ENCODE assay signal across 8 cellular contexts in the genomic region with DNA sequence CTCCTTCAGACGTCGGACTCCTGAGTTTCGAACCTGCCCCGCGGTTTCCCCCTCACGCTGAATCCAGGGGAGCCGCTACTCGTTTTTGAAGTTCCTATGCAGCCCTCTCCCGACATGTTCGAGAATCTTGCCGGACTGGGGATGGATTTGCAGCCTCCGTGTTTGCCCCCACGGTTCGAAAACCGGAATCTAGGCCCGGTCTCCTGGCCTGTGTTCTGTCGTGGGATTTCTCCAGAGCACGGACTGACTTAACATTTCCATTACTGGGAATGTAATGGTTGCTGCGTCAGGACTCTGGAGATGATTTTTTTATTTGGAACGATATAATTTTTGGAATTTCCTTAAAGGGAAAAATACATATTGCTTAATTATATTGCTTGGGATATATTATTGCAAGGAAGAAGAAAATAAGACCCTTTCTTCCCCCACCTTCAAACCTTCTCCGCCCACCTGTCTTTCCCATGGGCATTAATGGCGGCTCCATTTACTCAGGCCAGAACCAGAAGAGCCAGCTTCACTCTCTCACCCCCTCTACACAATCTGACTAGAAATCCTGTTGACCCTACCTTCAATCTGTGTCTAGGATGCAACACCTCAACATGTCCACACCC. TPM values are rescaled to one million over a fixed set of nuclear protein-coding genes. Genes with fewer than 3 reads are reported as not detected.
DNase-seq lines count a peak whose midpoint lies in the region; ATAC-seq and TF ChIP-seq lines count a peak whose summit lies in the region.

No MANE protein-coding gene starts in this region.

- H3K27me3 ChIP-seq in PC-3 (ENCODE audit: low read length) (no peaks in the 10 kb centered on the region), esophagus (ENCODE audit: control insufficient read depth in 1 of 2, insufficient read depth in 2 of 2, low read length in 2 of 2) (no peaks in the 10 kb centered on the region)

- BruUV-seq in PC-3 (replicated peaks; lab: Mats Ljungman, UMichigan): no TSS peak

- no peaks in the 10 kb centered on the region for H4K20me1 ChIP-seq in PC-3 (ENCODE audit: low read length)

- POLR2A ChIA-PET in PC-3 (lab: Charles Lee; ENCODE audit: unreplicated experiment): interaction anchor here (0.5 kb wide), 1 partner anchor 15 kb away, joined by 5 read pairs; no protein-coding TSS in a partner anchor

- H3K27ac ChIP-seq in PC-3 (ENCODE audit: low read length): peak overlapping the region; percentile 89
- peak overlapping the region; percentile 98 to 99 for H3K27ac ChIP-seq in esophagus (ENCODE audit: low read depth in 2 of 2, low read length in 1 of 2)

- no peak for ATAC-seq in PC-3
- no peak for ATAC-seq in HG02763 (IDR thresholded peaks at IDR 0.05; ENCODE audit: unreplicated experiment)
- ATAC-seq in GM18502 (IDR thresholded peaks at IDR 0.05; ENCODE audit: poor library complexity, unreplicated experiment): no peak

- H3K9me2 ChIP-seq in PC-3 (replicated peaks; ENCODE audit: low read length): no peaks in the 10 kb centered on the region

- no peaks in the 10 kb centered on the region for H3F3A ChIP-seq in PC-3 (ENCODE audit: low read length, unreplicated experiment)

- H3K36me3 ChIP-seq in PC-3 (ENCODE audit: low read depth, low read length) (no peaks in the 10 kb centered on the region), esophagus (ENCODE audit: control insufficient read depth in 2 of 2, insufficient read depth in 2 of 2, low read length in 1 of 2) (peaks cover 0 to 2% of the 10 kb centered on the region in 2 donors)

- H3K9ac ChIP-seq in PC-3 (ENCODE audit: low read length): peak overlapping the region; percentile 85

- peak overlapping the region; percentile 95 for H3K4me3 Mint-ChIP-seq in progenitor cell of endocrine pancreas (ENCODE audit: low read depth)

- H3K9me3 Mint-ChIP-seq in progenitor cell of endocrine pancreas (ENCODE audit: low read depth): no peaks in the 10 kb centered on the region

- no peak for DNase-seq in GM12865 (ENCODE audit: low read depth)
- DNase-seq in PC-3: no peak
- no peak for DNase-seq in progenitor cell of endocrine pancreas (ENCODE audit: low spot score, unreplicated experiment)
- DNase-seq in NCI-H510A treated with DMSO at 0.1 percent for 48 hours (lab: John Stamatoyannopoulos, UW): no peak
- DNase-seq in NCI-H187 (lab: John Stamatoyannopoulos, UW): no peak

- intact Hi-C loops in PC-3 (cut with micrococcal nuclease): no loop called here

- H3K4me1 ChIP-seq in PC-3 (ENCODE audit: insufficient read depth, low read length) (peaks cover 44% of the 10 kb centered on the region), esophagus (ENCODE audit: control insufficient read depth in 2 of 2, insufficient read depth in 2 of 2, low read length in 1 of 2) (peaks cover 4 to 26% of the 10 kb centered on the region in 2 donors)

- 8 to 9% methylated on average over 22 of the region's 22 CpGs for WGBS in esophagus, 2 donors

- peaks cover 41% of the 10 kb centered on the region for H3K79me2 ChIP-seq in PC-3 (ENCODE audit: low read length)

- H2AFZ ChIP-seq in PC-3 (ENCODE audit: low read length): peak overlapping the region; percentile 94

- H3K27ac Mint-ChIP-seq in progenitor cell of endocrine pancreas: peak overlapping the region; percentile 93

- H3K27me3 Mint-ChIP-seq in progenitor cell of endocrine pancreas: no peaks in the 10 kb centered on the region

- H3K36me3 Mint-ChIP-seq in progenitor cell of endocrine pancreas (ENCODE audit: insufficient read depth): peaks cover 2% of the 10 kb centered on the region

- no peaks in the 10 kb centered on the region for H3K9me3 ChIP-seq in PC-3 (ENCODE audit: low read length)
- no peaks in the 10 kb centered on the region for H3K9me3 ChIP-seq in esophagus (ENCODE audit: control insufficient read depth in 2 of 2, insufficient read depth in 1 of 2, low read depth in 1 of 2, low read length in 1 of 2)

- CTCF ChIA-PET in PC-3 (lab: Charles Lee): no interaction called here

- H3K4me2 ChIP-seq in PC-3 (ENCODE audit: low read length): peak overlapping the region; percentile 92

- TF ChIP-seq CTCF in GM12865 (IDR thresholded peaks at IDR 0.05; ENCODE audit: insufficient read depth, low read depth, low read length, missing control alignments) (no peak), PC-3 (conservative IDR thresholded peaks at IDR 0.05; ENCODE audit: low read depth, low read length) (no peak), progenitor cell of endocrine pancreas (IDR thresholded peaks at IDR 0.05; ENCODE audit: unreplicated experiment) (no peak)

- peaks cover 51% of the 10 kb centered on the region for H3K4me1 Mint-ChIP-seq in progenitor cell of endocrine pancreas (ENCODE audit: low read depth)

- H3K4me3 ChIP-seq in GM12865 (ENCODE audit: low read depth, low read length): peak overlapping the region; percentile 90
- H3K4me3 ChIP-seq in PC-3 (ENCODE audit: low read length): peak overlapping the region; percentile 74
- H3K4me3 ChIP-seq in esophagus (ENCODE audit: low read depth in 1 of 2, low read length in 2 of 2): peak overlapping the region; percentile 59 to 83

RNA-seq across cellular contexts. Expression of a gene that starts 8.5 kb away (rescaled TPM):
- total RNA-seq in PC-3 (2014; rRNA removed) (104 and 132 TPM in 2 replicates), progenitor cell of endocrine pancreas (63.8 and 66.9 TPM in 2 replicates)
- 100 to 1,000 TPM in 1 of 2 donors, 10 to 100 TPM in 1; 84.0 to 108 TPM for polyA plus RNA-seq in esophagus

RNA-seq across cellular contexts. Expression of a gene that starts 50.0 kb away (rescaled TPM):
- 16.6 and 24.3 TPM in 2 replicates for total RNA-seq in PC-3 (2014; rRNA removed)
- 10 to 100 TPM; 10.3 to 23.6 TPM for polyA plus RNA-seq in esophagus
- 62.0 and 63.1 TPM in 2 replicates for total RNA-seq in progenitor cell of endocrine pancreas
